In genomic region chr11:62498492-62499286, GRCh38 we compare ENCODE assay signal across 13 cellular contexts. TPM values are rescaled to one million over a fixed set of nuclear protein-coding genes. Genes with fewer than 3 reads are reported as not detected.
DNase-seq lines count a peak whose midpoint lies in the region; ATAC-seq and TF ChIP-seq lines count a peak whose summit lies in the region.
"Had no signal": no experiment of that assay in that cellular context is flagged by ENCODE, and none has a peak within 500 bp of the region (broad histone marks: within the 10 kb centered on the region; RNA-seq: fewer than 3 reads in every experiment).

No MANE protein-coding gene starts in this region.

- no peaks in the 10 kb centered on the region for H4K20me1 ChIP-seq in GM23338 (replicated peaks; ENCODE audit: insufficient read depth)

- H3K79me2 ChIP-seq in GM23338 (replicated peaks; ENCODE audit: insufficient read depth) = no peaks in the 10 kb centered on the region

- peaks cover 28% of the 10 kb centered on the region for H3K4me1 Mint-ChIP-seq in GM23338

- H3K27ac ChIP-seq in Panc1 (ENCODE audit: low read length) = peak overlapping the region; percentile 99
- peak overlapping the region; percentile 99 for H3K27ac ChIP-seq in epithelial cell of prostate
- H3K27ac ChIP-seq in psoas muscle = peak overlapping the region; percentile 83
- H3K27ac ChIP-seq in transverse colon = peak overlapping the region in 3 of 4 donors; percentile 83 to 85 (median 84)
- no peak overlapping the region for H3K27ac ChIP-seq in GM23338 (ENCODE audit: low read depth)
- H3K27ac ChIP-seq: KMS-11 had no signal

- H3K27ac Mint-ChIP-seq in GM23338 = no peak overlapping the region

- TF ChIP-seq POLR2A in transverse colon (IDR thresholded peaks at IDR 0.05) = no peak

- TF ChIP-seq EP300 in transverse colon (IDR thresholded peaks at IDR 0.05; ENCODE audit: low read depth) = no peak

- H3K36me3 ChIP-seq in Panc1 (ENCODE audit: control insufficient read depth, insufficient read depth, low read length) (no peaks in the 10 kb centered on the region), psoas muscle (ENCODE audit: insufficient read depth in 1 of 2, low read depth in 1 of 2) (no peaks in the 10 kb centered on the region), transverse colon (no peaks in the 10 kb centered on the region), GM23338 (ENCODE audit: insufficient read depth) (no peaks in the 10 kb centered on the region)

- TF ChIP-seq CTCF in Panc1 (IDR thresholded peaks at IDR 0.05) (no peak), psoas muscle (IDR thresholded peaks at IDR 0.05) (no peak), transverse colon (IDR thresholded peaks at IDR 0.05) (no peak), GM23338 (conservative IDR thresholded peaks at IDR 0.05; ENCODE audit: low read depth in 2 of 2) (no peak)

- 96 to 100% (median 100%) methylated on average over 9 of the region's 9 CpGs for WGBS in psoas muscle, 3 donors
- WGBS in transverse colon (ENCODE audit: low coverage in 1 of 2), 2 donors = 73 to 91% methylated on average over 2 to 9 of the region's 9 CpGs

- intact Hi-C loops in Panc1 (cut with micrococcal nuclease; ENCODE audit: unreplicated experiment) = no loop called here
- intact Hi-C loops in psoas muscle (cut with DNase I) = loop anchor here in 1 of 2 donors (5.0 kb wide), 1 partner anchor 59 kb away; no protein-coding TSS in a partner anchor
- intact Hi-C loops in transverse colon (cut with DNase I; ENCODE audit: low total_unique reads) = no loop called here

- no peak overlapping the region for H2AFZ ChIP-seq in GM23338

- H3F3A ChIP-seq in GM23338 (replicated peaks; ENCODE audit: low read depth) = no peaks in the 10 kb centered on the region; the same call in 1 of the 2 replicates

- H3K36me3 Mint-ChIP-seq in GM23338 (ENCODE audit: low read depth) = no peaks in the 10 kb centered on the region
- H3K36me3 Mint-ChIP-seq: CD4-positive, alpha-beta memory T cell had no signal

- CTCF ChIA-PET in Panc1 (lab: Charles Lee) = interaction anchor here (0.6 to 0.7 kb wide), 2 partner anchors 10 to 57 kb away, joined by 3 read pairs; no protein-coding TSS in a partner anchor

- BruUV-seq in Panc1 (replicated peaks; lab: Mats Ljungman, UMichigan) = no TSS peak

- no peaks in the 10 kb centered on the region for H3K9me2 ChIP-seq in GM23338 (ENCODE audit: insufficient read depth)

- in situ Hi-C loops in Panc1 (cut with HindIII; ENCODE audit: low pct_unique_long_range_greater_than_20kb, low sequenced_read_pairs) = no loop called here
- in situ Hi-C loops in transverse colon (cut with MboI; ENCODE audit: low pct_ligation_motif_present in 1 of 4, low pct_unique_long_range_greater_than_20kb in 1 of 4, low sequenced_read_pairs in 3 of 4) = no loop called here

- H3K27me3 ChIP-seq in Panc1 (ENCODE audit: control insufficient read depth, insufficient read depth, low read length) (no peaks in the 10 kb centered on the region), psoas muscle (ENCODE audit: insufficient read depth in 3 of 3, low read length in 2 of 3) (no peaks in the 10 kb centered on the region), transverse colon (no peaks in the 10 kb centered on the region), GM23338 (ENCODE audit: insufficient read depth) (no peaks in the 10 kb centered on the region; the same call in 1 of the 2 replicates)

- no peak overlapping the region for H3K4me2 ChIP-seq in GM23338
- H3K4me2 ChIP-seq: KMS-11 had no signal

- no peak for DNase-seq in Panc1 (ENCODE audit: low read depth, low spot score)
- DNase-seq in epithelial cell of prostate (ENCODE audit: low read depth, low spot score) = no peak
- DNase-seq in psoas muscle = no peak
- no peak for DNase-seq in transverse colon
- no peak for DNase-seq in iPS-NIHi7 (ENCODE audit: extremely low spot score)
- DNase-seq in GM23338 (ENCODE audit: low spot score) = no peak
- DNase-seq: CD4-positive, alpha-beta memory T cell; NCI-H1048; NCI-H2227 treated with DMSO at 0.1 percent for 48 hours; NCI-H524 had no signal

- H3K4me3 ChIP-seq in Panc1 (ENCODE audit: low read depth in 2 of 2, low read length in 2 of 2) (no peak overlapping the region), psoas muscle (no peak overlapping the region), transverse colon (no peak overlapping the region), GM23338 (no peak overlapping the region)
- H3K4me3 ChIP-seq: GM12878 had no signal

- H3K9me3 Mint-ChIP-seq in GM23338 = no peaks in the 10 kb centered on the region
- H3K9me3 Mint-ChIP-seq: CD4-positive, alpha-beta memory T cell had no signal

- H3K9me3 ChIP-seq in Panc1 (ENCODE audit: control insufficient read depth, insufficient read depth, low read depth, low read length) = no peaks in the 10 kb centered on the region
- no peaks in the 10 kb centered on the region for H3K9me3 ChIP-seq in psoas muscle
- H3K9me3 ChIP-seq in transverse colon = no peaks in the 10 kb centered on the region

- ATAC-seq in Panc1 (no peak), psoas muscle (no peak), GM21381 (IDR thresholded peaks at IDR 0.05; ENCODE audit: unreplicated experiment) (no peak), GM23338 (no peak)
- ATAC-seq: GM12878 had no signal

- peaks cover 46% of the 10 kb centered on the region for H3K4me1 ChIP-seq in Panc1 (ENCODE audit: control insufficient read depth, insufficient read depth, low read length)
- H3K4me1 ChIP-seq in psoas muscle = peaks cover 58% of the 10 kb centered on the region
- peaks cover 22 to 56% (median 26%) of the 10 kb centered on the region in 4 donors for H3K4me1 ChIP-seq in transverse colon
- H3K4me1 ChIP-seq in GM23338 (ENCODE audit: insufficient read depth) = peaks cover 16% of the 10 kb centered on the region; the same call in 1 of the 2 replicates

- H3K27me3 Mint-ChIP-seq in GM23338 (ENCODE audit: insufficient read depth, low read depth, poor library complexity) = peaks cover 10% of the 10 kb centered on the region
- H3K27me3 Mint-ChIP-seq: CD4-positive, alpha-beta memory T cell had no signal

- POLR2A ChIA-PET in Panc1 (lab: Charles Lee) = interaction anchor here (0.5 kb wide), 1 partner anchor 53 kb away, joined by 11 read pairs; no protein-coding TSS in a partner anchor

- no peak overlapping the region for H3K4me3 Mint-ChIP-seq in GM23338
- H3K4me3 Mint-ChIP-seq: CD4-positive, alpha-beta memory T cell had no signal

TF ChIP-seq in GM23338, 12 proteins besides CTCF, POLR2A, EP300 and RAD21 (continues in another document):
- TF ChIP-seq JUNB (IDR thresholded peaks at IDR 0.05; ENCODE audit: unreplicated experiment) (no peak), POLR2AphosphoS5 (IDR thresholded peaks at IDR 0.05; ENCODE audit: low read depth) (no peak), ETS1 (IDR thresholded peaks at IDR 0.05) (no peak), EZH2 (IDR thresholded peaks at IDR 0.05; ENCODE audit: low read depth, unreplicated experiment) (no peak), EZH2phosphoT487 (IDR thresholded peaks at IDR 0.05; ENCODE audit: unreplicated experiment) (no peak)

RNA-seq across cellular contexts. Expression of gene AHNAK, which starts 47.9 kb away (rescaled TPM):
- 844 TPM for total RNA-seq in Panc1 (2021; ENCODE audit: unreplicated experiment)
- 355 TPM for polyA plus RNA-seq in Panc1 (2012; ENCODE audit: insufficient read length)
- 100 to 1,000 TPM; 376 to 679 (median 425) TPM for total RNA-seq in psoas muscle
- polyA plus RNA-seq in psoas muscle = 100 to 1,000 TPM in 2 of 3 donors, 10 to 100 TPM in 1; 93.5 to 227 (median 206) TPM
- total RNA-seq in transverse colon = 1,000 to 10,000 TPM in 1 of 4 donors, 100 to 1,000 TPM in 3; 561 to 1,032 (median 742) TPM
- 1.7 and 2.1 TPM in 2 replicates for total RNA-seq in GM23338 (2014; rRNA removed; shearing (Covaris generic))
- polyA plus RNA-seq in GM23338 (2016; fragmentation: Nextera tagmentation; extraction: Ambion mirVana) = 0.91 and 1.1 TPM in 2 replicates

Comparison
In these comparisons a context has a peak if more than half of its experiments do, and no peak if none do; other contexts are left out.
1. RNA of gene AHNAK, which starts 47.9 kb away (total RNA-seq): 844 TPM in Panc1 (single experiment), 561 to 1,032 TPM in transverse colon and 376 to 679 TPM in psoas muscle; 1.7 to 2.1 TPM in GM23338; every median in the first group is over 100 times any median in the second.